In genomic region chr3:185943363-185944106, GRCh38 we compare ENCODE assay signal across 8 cellular contexts. TPM values are rescaled to one million over a fixed set of nuclear protein-coding genes. Genes with fewer than 3 reads are reported as not detected.
A peak's percentile ranks its signal among the peaks of the same experiment; 100 is the strongest.
DNase-seq lines count a peak whose midpoint lies in the region; ATAC-seq, FAIRE-seq and TF ChIP-seq lines count a peak whose summit lies in the region.

No MANE protein-coding gene starts in this region.

- ATAC-seq in GM21390 (IDR thresholded peaks at IDR 0.05; ENCODE audit: unreplicated experiment), result peak; percentile 95

- peak overlapping the region; percentile 13 for H3K27ac ChIP-seq in epithelial cell of prostate

- DNase-seq in D721Med (ENCODE audit: insufficient read length, low spot score) (peak; percentile 45), HT1080 (ENCODE audit: low read depth) (peak; percentile 85), NOMO-1 treated with DMSO at 0.1 percent for 48 hours (lab: John Stamatoyannopoulos, UW; ENCODE audit: unreplicated experiment) (peak; percentile 96), epithelial cell of prostate (ENCODE audit: low read depth, low spot score) (peak; percentile 41), myocyte (ENCODE audit: low read depth) (peak; percentile 81)
- peak; percentile 91 for DNase-seq in activated CD8-positive, alpha-beta memory T cell treated with anti-CD3 and anti-CD28 coated beads, Interleukin-2, amount 50 U/mL, for 48 hours
- DNase-seq in stimulated activated CD8-positive, alpha-beta memory T cell treated with anti-CD3 and anti-CD28 coated beads, Interleukin-7, amount 100 ng/mL, for 24 hours (ENCODE audit: low read depth), result peak; percentile 81

- TF ChIP-seq CTCF in D721Med (IDR thresholded peaks at IDR 0.05; ENCODE audit: insufficient read depth, missing control alignments), result peak; percentile 83

- no peak for FAIRE-seq in D721Med (lab: Jason Lieb, UNC)

RNA-seq across cellular contexts. Expression of gene TRA2B, which starts 5.7 kb away (rescaled TPM):
- total RNA-seq in HT1080 (2014; rRNA removed; shearing (Covaris generic)), result 427 and 535 TPM in 2 replicates
- polyA plus RNA-seq in HT1080 (2015; cell fraction: cytosol; rRNA removed), result 207 and 262 TPM in 2 replicates
- polyA plus RNA-seq in HT1080 (2015; cell fraction: nucleus; rRNA removed), result 549 and 852 TPM in 2 replicates
- total RNA-seq in myocyte, result 103 and 114 TPM in 2 replicates
- 82.1 TPM for polyA plus RNA-seq in myocyte (2012)

Comparison
In these comparisons a context has a peak if more than half of its experiments do, and no peak if none do; other contexts are left out.
1. Peak in every context shown above with its lines: DNase-seq, ATAC-seq and H3K27ac ChIP-seq.
2. DNase-seq: peak in every context shown above with its lines; median percentile 96 in NOMO-1 treated with DMSO at 0.1 percent for 48 hours; 91 in activated CD8-positive, alpha-beta memory T cell treated with anti-CD3 and anti-CD28 coated beads, Interleukin-2, amount 50 U/mL, for 48 hours; 85 in HT1080; 81 in myocyte; 81 in stimulated activated CD8-positive, alpha-beta memory T cell treated with anti-CD3 and anti-CD28 coated beads, Interleukin-7, amount 100 ng/mL, for 24 hours; 45 in D721Med; 41 in epithelial cell of prostate.